ENCODE assay signal across 14 cellular contexts in genomic region chr10:69868821-69869220, GRCh38.
"Had no signal": no experiment of that assay in that cellular context is flagged by ENCODE, and none has a peak within 500 bp of the region (broad histone marks: within the 10 kb centered on the region; RNA-seq: fewer than 3 reads in every experiment).

No MANE protein-coding gene starts in this region.

- FAIRE-seq: colon, islet of Langerhans had no signal

- H3K4me3 ChIP-seq: ascending aorta, tibial artery had no signal

- H3K9me3 Mint-ChIP-seq: activated naive CD8-positive, alpha-beta T cell treated with anti-CD3 and anti-CD28 coated beads, Interleukin-2, amount 50 U/mL, for 24 hours; nephron had no signal

- H3K27ac Mint-ChIP-seq: activated CD8-positive, alpha-beta T cell treated with anti-CD3 and anti-CD28 coated beads, Interleukin-2, amount 10 ng/mL, durations not matched to agents 7 days and 5 days; activated naive CD8-positive, alpha-beta T cell treated with anti-CD3 and anti-CD28 coated beads, Interleukin-2, amount 50 U/mL, for 24 hours had no signal

- H3K4me1 ChIP-seq: ascending aorta had no signal

- ATAC-seq: activated CD8-positive, alpha-beta T cell treated with anti-CD3 and anti-CD28 coated beads, Interleukin-2, amount 10 ng/mL, durations not matched to agents 7 days and 5 days; activated naive CD8-positive, alpha-beta T cell treated with anti-CD3 and anti-CD28 coated beads, Interleukin-2, amount 50 U/mL, for 24 hours had no signal

- DNase-seq: activated CD4-positive, alpha-beta T cell treated with anti-CD3 and anti-CD28 coated beads for 48 hours; activated CD8-positive, alpha-beta T cell treated with anti-CD3 and anti-CD28 coated beads, Interleukin-2, amount 10 ng/mL, durations not matched to agents 7 days and 5 days; activated naive CD4-positive, alpha-beta T cell treated with Interleukin-2 at 50 U/mL for 16 hours; activated naive CD8-positive, alpha-beta T cell treated with anti-CD3 and anti-CD28 coated beads, Interleukin-2, amount 50 U/mL, for 24 hours; foreskin melanocyte; head of caudate nucleus; stimulated activated CD4-positive, alpha-beta T cell treated with anti-CD3 and anti-CD28 coated beads, Interleukin-4, amount 100 ng/mL, for 24 hours; T-helper 9 cell; tibial artery; WERI-Rb-1 had no signal

- H3K9me3 ChIP-seq: ascending aorta, tibial artery had no signal

- H3K27ac ChIP-seq: ascending aorta, tibial artery, WERI-Rb-1 had no signal

- H3K4me1 Mint-ChIP-seq: activated naive CD8-positive, alpha-beta T cell treated with anti-CD3 and anti-CD28 coated beads, Interleukin-2, amount 50 U/mL, for 24 hours had no signal

- H3K36me3 ChIP-seq: tibial artery, WERI-Rb-1 had no signal

- H3K27me3 ChIP-seq: ascending aorta, tibial artery had no signal

- H3K4me3 Mint-ChIP-seq: activated CD8-positive, alpha-beta T cell treated with anti-CD3 and anti-CD28 coated beads, Interleukin-2, amount 10 ng/mL, durations not matched to agents 7 days and 5 days; activated naive CD8-positive, alpha-beta T cell treated with anti-CD3 and anti-CD28 coated beads, Interleukin-2, amount 50 U/mL, for 24 hours; nephron had no signal
